ENCODE assay signal across 8 cellular contexts in the genomic region with DNA sequence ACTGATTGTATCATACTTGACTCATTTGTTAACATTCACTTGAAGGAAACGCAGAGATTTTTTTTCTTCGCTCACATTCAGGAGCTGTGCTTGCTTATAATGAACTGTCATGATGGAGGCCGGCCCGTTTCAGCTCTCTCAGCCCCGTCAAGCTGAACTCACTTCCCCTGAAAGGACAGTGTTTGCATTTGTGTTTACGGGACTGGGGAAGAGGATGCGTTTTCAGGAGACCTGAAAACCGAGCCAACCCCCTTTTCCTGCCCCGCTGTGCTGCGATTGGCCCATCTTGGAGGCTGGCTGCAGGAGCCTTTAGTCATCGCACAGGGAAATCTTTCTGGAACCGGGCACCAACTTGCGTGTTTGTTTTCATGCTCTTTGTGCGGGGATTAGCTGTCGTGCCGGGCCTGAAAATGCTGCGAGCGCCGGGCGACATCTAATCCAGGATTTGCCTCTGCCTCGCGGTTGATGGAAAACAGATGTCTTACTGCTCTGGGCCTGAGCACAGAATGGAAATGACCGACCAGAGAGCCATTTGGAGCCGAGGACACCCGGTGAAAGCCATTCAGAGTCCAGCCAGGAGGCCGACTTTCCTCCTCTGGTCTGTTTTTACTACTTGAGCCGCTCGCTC. TPM values are rescaled to one million over a fixed set of nuclear protein-coding genes. Genes with fewer than 3 reads are reported as not detected.
DNase-seq lines count a peak whose midpoint lies in the region; ATAC-seq and TF ChIP-seq lines count a peak whose summit lies in the region.

No MANE protein-coding gene starts in this region.

- H3K27ac ChIP-seq in cingulate gyrus (ENCODE audit: low read depth, low read length) = peak overlapping the region; percentile 88
- peak overlapping the region; percentile 96 for H3K27ac ChIP-seq in smooth muscle cell (ENCODE audit: low read depth)

- TF ChIP-seq CTCF in CD14-positive monocyte (IDR thresholded peaks at IDR 0.05) (no peak), kidney epithelial cell (IDR thresholded peaks at IDR 0.05; ENCODE audit: insufficient read depth, low read length, poor library complexity, severe bottlenecking) (no peak), smooth muscle cell (IDR thresholded peaks at IDR 0.05; ENCODE audit: borderline replicate concordance, insufficient read depth, poor library complexity, severe bottlenecking) (no peak)

- ATAC-seq in GM19328 (IDR thresholded peaks at IDR 0.05; ENCODE audit: unreplicated experiment) = peak; percentile 5
- peak; percentile 39 for ATAC-seq in HG03571 (IDR thresholded peaks at IDR 0.05; ENCODE audit: unreplicated experiment)

- intact Hi-C loops in CD14-positive monocyte (cut with micrococcal nuclease) = no loop called here

- peak overlapping the region in 5 of 7 donors; percentile 8 to 63 (median 55) for H3K27ac Mint-ChIP-seq in CD14-positive monocyte

- H3K9ac ChIP-seq in smooth muscle cell (ENCODE audit: low read depth) = peak overlapping the region; percentile 90

- H2AFZ ChIP-seq in smooth muscle cell (ENCODE audit: low read depth) = peak overlapping the region; percentile 89

- H3K4me2 ChIP-seq in smooth muscle cell = peak overlapping the region; percentile 96

- H3K36me3 Mint-ChIP-seq in CD14-positive monocyte = peaks cover 6 to 9% of the 10 kb centered on the region in 2 donors

- H3F3A ChIP-seq in smooth muscle cell (ENCODE audit: low read depth) = peaks cover 8% of the 10 kb centered on the region

- under 1% methylated on average over 28 of the region's 28 CpGs for WGBS in smooth muscle cell (ENCODE audit: low lambda C conversion rate)

- no peaks in the 10 kb centered on the region for H3K36me3 ChIP-seq in kidney epithelial cell (ENCODE audit: control insufficient read depth, insufficient read depth, low read length)
- no peaks in the 10 kb centered on the region for H3K36me3 ChIP-seq in smooth muscle cell (ENCODE audit: low read depth)

- H3K4me3 Mint-ChIP-seq in CD14-positive monocyte = peak overlapping the region; percentile 94 to 96

- peaks cover 41% of the 10 kb centered on the region for H3K79me2 ChIP-seq in smooth muscle cell (ENCODE audit: low read depth)

- H3K9me3 ChIP-seq in smooth muscle cell (replicated peaks; ENCODE audit: low read depth) = no peaks in the 10 kb centered on the region

- H3K27me3 ChIP-seq in kidney epithelial cell (ENCODE audit: control insufficient read depth, insufficient read depth, low read length) = no peaks in the 10 kb centered on the region
- H3K27me3 ChIP-seq in smooth muscle cell (ENCODE audit: low read depth) = no peaks in the 10 kb centered on the region

- peaks cover 12 to 30% (median 19%) of the 10 kb centered on the region in 3 donors for H3K27me3 Mint-ChIP-seq in CD14-positive monocyte (ENCODE audit: low read depth in 3 of 3)

- H3K4me3 ChIP-seq in kidney epithelial cell (ENCODE audit: low read depth, low read length) (peak overlapping the region; percentile 47), smooth muscle cell (peak overlapping the region; percentile 71)

- peaks cover 16% of the 10 kb centered on the region for H3K4me1 ChIP-seq in smooth muscle cell (ENCODE audit: low read depth)

- H3K4me1 Mint-ChIP-seq in CD14-positive monocyte = peaks cover 24% of the 10 kb centered on the region

- peaks cover 16 to 35% (median 22%) of the 10 kb centered on the region in 7 donors for H3K9me3 Mint-ChIP-seq in CD14-positive monocyte

- H4K20me1 ChIP-seq in smooth muscle cell (ENCODE audit: low read depth) = peaks cover 12% of the 10 kb centered on the region

- DNase-seq in CD14-positive monocyte (ENCODE audit: low spot score) = no peak
- peak; percentile 19 for DNase-seq in T-helper 22 cell (ENCODE audit: low read depth)
- DNase-seq in kidney epithelial cell (ENCODE audit: low read depth) = no peak
- peak; percentile 68 for DNase-seq in smooth muscle cell (lab: John Stamatoyannopoulos, UW; ENCODE audit: unreplicated experiment)
- no peak for DNase-seq in NCI-H1436 (lab: John Stamatoyannopoulos, UW)

RNA-seq across cellular contexts. Expression of a gene that starts 18.0 kb away (rescaled TPM):
- under 1 TPM; 0.50 to 0.96 TPM for polyA plus RNA-seq in CD14-positive monocyte
- total RNA-seq in kidney epithelial cell = 80.3 and 83.2 TPM in 2 replicates
- 29.4 and 33.4 TPM in 2 replicates for total RNA-seq in smooth muscle cell
- polyA plus RNA-seq in smooth muscle cell = 8.0 and 9.1 TPM in 2 replicates

Comparison
In these comparisons a context has a peak if more than half of its experiments do, and no peak if none do; other contexts are left out.
1. DNase-seq: peak in T-helper 22 cell (single experiment) and smooth muscle cell (single experiment); none in CD14-positive monocyte (single experiment), kidney epithelial cell (single experiment) and NCI-H1436 (single experiment).